In the genomic region with DNA sequence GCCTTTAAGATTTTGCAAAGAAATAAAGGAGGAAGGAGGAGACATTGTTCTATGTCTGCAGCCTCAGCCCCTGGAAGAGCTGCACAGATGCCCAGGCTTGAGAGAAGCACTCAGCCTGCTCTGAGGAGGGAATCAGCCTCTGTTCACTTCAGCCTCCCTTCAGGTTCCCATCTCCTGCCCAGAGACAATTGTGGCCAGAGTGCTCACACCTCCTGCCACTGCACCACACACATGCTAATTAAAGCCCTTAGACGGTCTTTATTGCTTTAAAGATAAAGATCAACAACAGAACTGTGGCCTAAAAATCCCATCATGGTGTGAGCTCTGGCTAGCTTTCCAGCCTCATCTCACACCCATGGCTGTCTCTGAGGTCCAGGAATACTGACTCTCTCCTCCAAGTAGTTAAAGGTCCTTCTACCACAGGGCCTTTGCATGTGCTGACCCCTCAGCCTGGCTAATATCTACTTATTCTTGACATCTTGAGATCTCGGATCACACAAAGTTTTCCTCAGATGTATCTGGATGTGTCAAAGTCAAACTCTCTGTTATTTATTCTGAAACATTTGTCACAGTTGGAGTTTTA, we compare ENCODE assay signal across 31 cellular contexts.
"Had no signal": no experiment of that assay in that cellular context is flagged by ENCODE, and none has a peak within 500 bp of the region (broad histone marks: within the 10 kb centered on the region; RNA-seq: fewer than 3 reads in every experiment).

No MANE protein-coding gene starts in this region.

- H3K27ac ChIP-seq: ascending aorta, breast epithelium, VCaP had no signal

- H3K36me3 Mint-ChIP-seq: activated CD8-positive, alpha-beta memory T cell treated with anti-CD3 and anti-CD28 coated beads, Interleukin-2, amount 10 ng/mL, durations not matched to agents 7 days and 5 days; activated naive CD4-positive, alpha-beta T cell treated with anti-CD3 and anti-CD28 coated beads, Interleukin-2, amount 50 U/mL, for 24 hours; activated naive CD8-positive, alpha-beta T cell treated with anti-CD3 and anti-CD28 coated beads, Interleukin-2, amount 10 ng/mL, durations not matched to agents 7 days and 5 days had no signal

- H3K9me3 ChIP-seq: ascending aorta, breast epithelium had no signal

- H3K4me3 ChIP-seq: ascending aorta, breast epithelium had no signal

- H3K36me3 ChIP-seq: ascending aorta, breast epithelium had no signal

- H3K4me1 ChIP-seq: ascending aorta, breast epithelium had no signal

- ATAC-seq: activated CD8-positive, alpha-beta memory T cell treated with anti-CD3 and anti-CD28 coated beads, Interleukin-2, amount 10 ng/mL, durations not matched to agents 7 days and 5 days had no signal

- H3K27ac Mint-ChIP-seq: activated CD4-positive, alpha-beta memory T cell treated with anti-CD3 and anti-CD28 coated beads, Interleukin-2, amount 10 ng/mL, durations not matched to agents 7 days and 5 days; activated CD8-positive, alpha-beta memory T cell treated with anti-CD3 and anti-CD28 coated beads, Interleukin-2, amount 10 ng/mL, durations not matched to agents 7 days and 5 days; activated naive CD4-positive, alpha-beta T cell treated with anti-CD3 and anti-CD28 coated beads, Interleukin-2, amount 50 U/mL, for 24 hours; activated naive CD8-positive, alpha-beta T cell treated with anti-CD3 and anti-CD28 coated beads, Interleukin-2, amount 10 ng/mL, durations not matched to agents 7 days and 5 days had no signal

- H3K9me3 Mint-ChIP-seq: activated CD4-positive, alpha-beta memory T cell treated with anti-CD3 and anti-CD28 coated beads, Interleukin-2, amount 10 ng/mL, durations not matched to agents 7 days and 5 days; activated naive CD4-positive, alpha-beta T cell treated with anti-CD3 and anti-CD28 coated beads, Interleukin-2, amount 50 U/mL, for 24 hours; activated naive CD8-positive, alpha-beta T cell treated with anti-CD3 and anti-CD28 coated beads, Interleukin-2, amount 10 ng/mL, durations not matched to agents 7 days and 5 days had no signal

- DNase-seq: activated CD4-positive, alpha-beta memory T cell treated with anti-CD3 and anti-CD28 coated beads, Interleukin-2, amount 10 ng/mL, durations not matched to agents 7 days and 5 days; activated CD4-positive, alpha-beta T cell treated with anti-CD3 and anti-CD28 coated beads for 1 hour; activated CD4-positive, alpha-beta T cell treated with anti-CD3 and anti-CD28 coated beads for 48 hours; activated CD4-positive, CD25-positive, alpha-beta regulatory T cell; activated CD8-positive, alpha-beta memory T cell treated with anti-CD3 and anti-CD28 coated beads for 24 hours; activated CD8-positive, alpha-beta memory T cell treated with anti-CD3 and anti-CD28 coated beads, Interleukin-2, amount 10 ng/mL, durations not matched to agents 7 days and 5 days; activated CD8-positive, alpha-beta memory T cell treated with anti-CD3 and anti-CD28 coated beads, Interleukin-2, amount 50 U/mL, for 48 hours; activated gamma-delta T cell; activated naive CD4-positive, alpha-beta T cell treated with Interleukin-2 at 50 U/mL for 16 hours; activated naive CD8-positive, alpha-beta T cell treated with anti-CD3 and anti-CD28 coated beads, Interleukin-2, amount 10 ng/mL, durations not matched to agents 7 days and 5 days; activated T-cell treated with anti-CD3 and anti-CD28 coated beads, Interleukin-2, amount 50 U/mL, for 48 hours; amygdala; Karpas-422; NCI-H1105; NCI-H1417 treated with DMSO at 0.1 percent for 48 hours; NCI-H187 treated with DMSO at 0.1 percent for 48 hours; NCI-H2081; NCI-H2171 treated with DMSO at 0.1 percent for 48 hours; NCI-H2227 treated with DMSO at 0.1 percent for 48 hours; NCI-H446; NCI-H524; OCI-M1; Right ventricle myocardium superior; SW 1271; T-helper 1 cell; T-helper 2 cell; T-helper 9 cell had no signal

- H3K27me3 ChIP-seq: ascending aorta, breast epithelium had no signal

- H3K4me1 Mint-ChIP-seq: activated naive CD4-positive, alpha-beta T cell treated with anti-CD3 and anti-CD28 coated beads, Interleukin-2, amount 50 U/mL, for 24 hours; activated naive CD8-positive, alpha-beta T cell treated with anti-CD3 and anti-CD28 coated beads, Interleukin-2, amount 10 ng/mL, durations not matched to agents 7 days and 5 days had no signal

- H3K4me3 Mint-ChIP-seq: activated CD4-positive, alpha-beta memory T cell treated with anti-CD3 and anti-CD28 coated beads, Interleukin-2, amount 10 ng/mL, durations not matched to agents 7 days and 5 days; activated CD8-positive, alpha-beta memory T cell treated with anti-CD3 and anti-CD28 coated beads, Interleukin-2, amount 10 ng/mL, durations not matched to agents 7 days and 5 days; activated naive CD4-positive, alpha-beta T cell treated with anti-CD3 and anti-CD28 coated beads, Interleukin-2, amount 50 U/mL, for 24 hours; activated naive CD8-positive, alpha-beta T cell treated with anti-CD3 and anti-CD28 coated beads, Interleukin-2, amount 10 ng/mL, durations not matched to agents 7 days and 5 days had no signal
